8 cellular contexts compared by ENCODE assay signal in genomic region chr1:27435566-27436203, GRCh38. TPM values are rescaled to one million over a fixed set of nuclear protein-coding genes. Genes with fewer than 3 reads are reported as not detected.
DNase-seq lines count a peak whose midpoint lies in the region; ATAC-seq and TF ChIP-seq lines count a peak whose summit lies in the region.

No MANE protein-coding gene starts in this region.

- no peaks in the 10 kb centered on the region for H3K9me3 ChIP-seq in SK-N-MC (ENCODE audit: low read depth, low read length)

- peak overlapping the region; percentile 35; the same call in 1 of the 2 replicates for H3K4me2 ChIP-seq in GM23338

- H3K4me3 Mint-ChIP-seq in GM23338, result no peak overlapping the region; the same call in 2 of the 3 replicates
- H3K4me3 Mint-ChIP-seq in stimulated activated effector memory CD8-positive, alpha-beta T cell treated with anti-CD3 and anti-CD28 coated beads, Interleukin-12 subunit alpha, Interleukin-12 subunit beta, amount 100 ng/mL, for 72 hours, result peak overlapping the region; percentile 49

- peaks cover 44% of the 10 kb centered on the region for H3K4me1 ChIP-seq in GM23338 (ENCODE audit: insufficient read depth)

- no peak overlapping the region for H2AFZ ChIP-seq in GM23338

- no peak for DNase-seq in GM23338 (ENCODE audit: low spot score)
- DNase-seq in SK-N-MC (ENCODE audit: low read depth, low spot score), result no peak
- no peak for DNase-seq in Right ventricle myocardium superior
- DNase-seq in stimulated activated effector memory CD8-positive, alpha-beta T cell treated with anti-CD3 and anti-CD28 coated beads, Interleukin-12 subunit alpha, Interleukin-12 subunit beta, amount 100 ng/mL, for 72 hours (ENCODE audit: low spot score in 2 of 2), result no peak
- no peak for DNase-seq in activated effector memory CD4-positive, alpha-beta T cell treated with anti-CD3 and anti-CD28 coated beads, Interleukin-2, amount 50 U/mL, for 16 hours
- DNase-seq in lower leg skin (ENCODE audit: low spot score in 2 of 2), result no peak
- no peak for DNase-seq in NCI-H1694 (lab: John Stamatoyannopoulos, UW)
- no peak for DNase-seq in NK-92 (lab: John Stamatoyannopoulos, UW; ENCODE audit: unreplicated experiment)

- peak overlapping the region; percentile 89 for H3K27ac Mint-ChIP-seq in GM23338
- peak overlapping the region; percentile 68 for H3K27ac Mint-ChIP-seq in stimulated activated effector memory CD8-positive, alpha-beta T cell treated with anti-CD3 and anti-CD28 coated beads, Interleukin-12 subunit alpha, Interleukin-12 subunit beta, amount 100 ng/mL, for 72 hours

- WGBS in lower leg skin, 2 donors, result 38 to 49% methylated on average over 2 of the region's 2 CpGs

- ATAC-seq in GM23338 (no peak), Right ventricle myocardium superior (ENCODE audit: poor library complexity) (peak; percentile 61)
- peak; percentile 62 for ATAC-seq in stimulated activated effector memory CD8-positive, alpha-beta T cell treated with anti-CD3 and anti-CD28 coated beads, Interleukin-12 subunit alpha, Interleukin-12 subunit beta, amount 100 ng/mL, for 72 hours

- H3K27me3 Mint-ChIP-seq in GM23338 (ENCODE audit: insufficient read depth, low read depth, poor library complexity), result no peaks in the 10 kb centered on the region

- peaks cover 58% of the 10 kb centered on the region for H3K4me1 Mint-ChIP-seq in GM23338
- peaks cover 56% of the 10 kb centered on the region for H3K4me1 Mint-ChIP-seq in stimulated activated effector memory CD8-positive, alpha-beta T cell treated with anti-CD3 and anti-CD28 coated beads, Interleukin-12 subunit alpha, Interleukin-12 subunit beta, amount 100 ng/mL, for 72 hours

- no peak overlapping the region for H3K9ac ChIP-seq in SK-N-MC (ENCODE audit: insufficient read length)

- H4K20me1 ChIP-seq in GM23338 (replicated peaks; ENCODE audit: insufficient read depth), result no peaks in the 10 kb centered on the region; the same call in none of the 2 replicates

- no peaks in the 10 kb centered on the region for H3K9me2 ChIP-seq in GM23338 (ENCODE audit: insufficient read depth)

- no peaks in the 10 kb centered on the region for H3K36me3 Mint-ChIP-seq in GM23338 (ENCODE audit: low read depth)
- peaks cover 16% of the 10 kb centered on the region for H3K36me3 Mint-ChIP-seq in stimulated activated effector memory CD8-positive, alpha-beta T cell treated with anti-CD3 and anti-CD28 coated beads, Interleukin-12 subunit alpha, Interleukin-12 subunit beta, amount 100 ng/mL, for 72 hours

- H3K27ac ChIP-seq in GM23338 (ENCODE audit: low read depth), result peak overlapping the region; percentile 3; the same call in 1 of the 2 replicates
- H3K27ac ChIP-seq in SK-N-MC, result peak overlapping the region; percentile 93

- H3K79me2 ChIP-seq in GM23338 (replicated peaks; ENCODE audit: insufficient read depth), result peaks cover 79% of the 10 kb centered on the region

- TF ChIP-seq POLR2A in lower leg skin (IDR thresholded peaks at IDR 0.05), result no peak

- H3K4me3 ChIP-seq in GM23338 (no peak overlapping the region), SK-N-MC (peak overlapping the region; percentile 64), lower leg skin (ENCODE audit: low read depth, poor library complexity, severe bottlenecking) (no peak overlapping the region)

- H3K36me3 ChIP-seq in GM23338 (ENCODE audit: insufficient read depth), result no peaks in the 10 kb centered on the region
- H3K36me3 ChIP-seq in SK-N-MC (ENCODE audit: insufficient read depth, low read length), result no peaks in the 10 kb centered on the region

- intact Hi-C loops in Right ventricle myocardium superior (cut with DNase I) (loop anchor here (10.0 kb wide), 1 partner anchor 49 kb away; no protein-coding TSS in a partner anchor), lower leg skin (cut with DNase I; ENCODE audit: low total_unique reads) (loop anchor here (10.0 kb wide), 1 partner anchor 49 kb away; no protein-coding TSS in a partner anchor)

- H3F3A ChIP-seq in GM23338 (replicated peaks; ENCODE audit: low read depth), result 0 out of 2 replicates have a peak, but pooled peaks cover 3% of the 10 kb centered on the region

- no peaks in the 10 kb centered on the region for H3K27me3 ChIP-seq in GM23338 (ENCODE audit: insufficient read depth)

- TF ChIP-seq CTCF in GM23338 (conservative IDR thresholded peaks at IDR 0.05; ENCODE audit: low read depth in 2 of 2) (no peak), lower leg skin (IDR thresholded peaks at IDR 0.05) (no peak)

- no peaks in the 10 kb centered on the region for H3K9me3 Mint-ChIP-seq in GM23338
- no peaks in the 10 kb centered on the region for H3K9me3 Mint-ChIP-seq in stimulated activated effector memory CD8-positive, alpha-beta T cell treated with anti-CD3 and anti-CD28 coated beads, Interleukin-12 subunit alpha, Interleukin-12 subunit beta, amount 100 ng/mL, for 72 hours

TF ChIP-seq in GM23338, 12 proteins besides CTCF, POLR2A, EP300 and RAD21 (continues in another document):
- TF ChIP-seq ETS1 (IDR thresholded peaks at IDR 0.05), result no peak
- TF ChIP-seq EZH2phosphoT487 (IDR thresholded peaks at IDR 0.05; ENCODE audit: unreplicated experiment), result no peak

RNA-seq across cellular contexts. Expression of gene GPR3, which starts 43.3 kb away (rescaled TPM):
- 6.6 and 9.1 TPM in 2 replicates for total RNA-seq in GM23338 (2014; rRNA removed; shearing (Covaris generic))
- polyA plus RNA-seq in GM23338 (2016; fragmentation: Nextera tagmentation; extraction: Ambion mirVana), result 5.8 and 5.9 TPM in 2 replicates
- total RNA-seq in Right ventricle myocardium superior, result 0.24 TPM
- total RNA-seq in lower leg skin, result 1 to 10 TPM in 2 of 4 donors, under 1 TPM in 2; 0.22 to 1.3 (median 0.68) TPM

RNA-seq across cellular contexts. Expression of gene CD164L2, which starts 52.6 kb away (rescaled TPM):
- total RNA-seq in GM23338 (2014; rRNA removed; shearing (Covaris generic)), result 1.2 and 2.8 TPM in 2 replicates
- 2.0 and 2.4 TPM in 2 replicates for polyA plus RNA-seq in GM23338 (2016; fragmentation: Nextera tagmentation; extraction: Ambion mirVana)
- total RNA-seq in Right ventricle myocardium superior, result not detected
- total RNA-seq in lower leg skin, result 10 to 100 TPM in 2 of 4 donors, 1 to 10 TPM in 2; 4.3 to 12.0 (median 10.0) TPM

RNA-seq across cellular contexts. Expression of gene WASF2, which starts 54.3 kb away (rescaled TPM):
- total RNA-seq in GM23338 (2014; rRNA removed; shearing (Covaris generic)), result 37.2 and 40.9 TPM in 2 replicates
- polyA plus RNA-seq in GM23338 (2016; fragmentation: Nextera tagmentation; extraction: Ambion mirVana), result 89.5 and 95.6 TPM in 2 replicates
- total RNA-seq in Right ventricle myocardium superior, result 49.3 TPM
- 10 to 100 TPM; 53.8 to 76.6 (median 70.3) TPM for total RNA-seq in lower leg skin
